In genomic region chr10:68303849-68304412, GRCh38 we compare ENCODE assay signal across 28 cellular contexts. TPM values are rescaled to one million over a fixed set of nuclear protein-coding genes. Genes with fewer than 3 reads are reported as not detected.
DNase-seq lines count a peak whose midpoint lies in the region; ATAC-seq and TF ChIP-seq lines count a peak whose summit lies in the region.
"Had no signal": no experiment of that assay in that cellular context is flagged by ENCODE, and none has a peak within 500 bp of the region (broad histone marks: within the 10 kb centered on the region; RNA-seq: fewer than 3 reads in every experiment).

No MANE protein-coding gene starts in this region.

- ATAC-seq in SK-N-SH treated with all-trans-retinoic acid at 6 μM for 48 hours (no peak), mucosa of descending colon (peak; percentile 79), HG03460 (IDR thresholded peaks at IDR 0.05; ENCODE audit: unreplicated experiment) (no peak), HG03039 (IDR thresholded peaks at IDR 0.05; ENCODE audit: unreplicated experiment) (no peak)
- ATAC-seq: activated naive CD4-positive, alpha-beta T cell treated with anti-CD3 and anti-CD28 coated beads, Interleukin-2, amount 50 U/mL, for 72 hours; gastrocnemius medialis; sciatic nerve had no signal

- H3K4me1 Mint-ChIP-seq in progenitor cell of endocrine pancreas (ENCODE audit: low read depth) = peaks cover 14% of the 10 kb centered on the region
- H3K4me1 Mint-ChIP-seq: activated CD4-positive, alpha-beta T cell treated with anti-CD3 and anti-CD28 coated beads, Interleukin-2, amount 10 ng/mL, durations not matched to agents 24 days and 14 days; CD4-positive, CD25-positive, alpha-beta regulatory T cell had no signal

- TF ChIP-seq CTCF in SK-N-SH (IDR thresholded peaks at IDR 0.05) (no peak), mucosa of descending colon (IDR thresholded peaks at IDR 0.05) (no peak), progenitor cell of endocrine pancreas (IDR thresholded peaks at IDR 0.05; ENCODE audit: unreplicated experiment) (no peak)

- H3F3A ChIP-seq in SK-N-SH (replicated peaks; ENCODE audit: insufficient read depth) = peaks cover 7% of the 10 kb centered on the region

- H3K27ac ChIP-seq in SK-N-SH (ENCODE audit: low read depth in 2 of 2, low read length in 1 of 2) = no peak overlapping the region
- H3K27ac ChIP-seq in duodenal mucosa (ENCODE audit: low read depth, low read length) = no peak overlapping the region
- H3K27ac ChIP-seq: breast epithelium, gastrocnemius medialis, GM23248, neural progenitor cell had no signal

- DNase-seq in SK-N-SH = no peak
- peak in 1 of 3 donors; percentile 85 for DNase-seq in mucosa of descending colon
- no peak for DNase-seq in progenitor cell of endocrine pancreas (ENCODE audit: low spot score, unreplicated experiment)
- DNase-seq in NCI-H1417 (lab: John Stamatoyannopoulos, UW) = no peak
- DNase-seq: activated CD4-positive, alpha-beta T cell treated with anti-CD3 and anti-CD28 coated beads, Interleukin-2, amount 10 ng/mL, durations not matched to agents 24 days and 14 days; activated effector memory CD4-positive, alpha-beta T cell treated with Interleukin-2 at 50 U/mL for 16 hours; activated T-cell treated with anti-CD3 and anti-CD28 coated beads, Interleukin-2, amount 50 U/mL, for 1 hour; CD4-positive, CD25-positive, alpha-beta regulatory T cell; gastrocnemius medialis; GM23248; KG1; mesenchymal stem cell; MG63; NCI-H2029; NCI-H2227 treated with DMSO at 0.1 percent for 48 hours; NCI-H526; posterior cingulate gyrus; stimulated activated CD4-positive, alpha-beta T cell treated with anti-CD3 and anti-CD28 coated beads, Interleukin-4, amount 100 ng/mL, for 4 hours; T1000; trophoblast cell had no signal

- H3K4me3 Mint-ChIP-seq in progenitor cell of endocrine pancreas (ENCODE audit: low read depth) = no peak overlapping the region
- H3K4me3 Mint-ChIP-seq: activated CD4-positive, alpha-beta T cell treated with anti-CD3 and anti-CD28 coated beads, Interleukin-2, amount 10 ng/mL, durations not matched to agents 24 days and 14 days; CD4-positive, CD25-positive, alpha-beta regulatory T cell; neural progenitor cell had no signal

- H3K4me1 ChIP-seq in SK-N-SH (ENCODE audit: control insufficient read depth in 1 of 2, insufficient read depth in 2 of 2, low read depth in 1 of 2, low read length in 1 of 2) (peaks cover 0 to 4% of the 10 kb centered on the region in 2 experiments; a peak in 1 of 4 replicates), duodenal mucosa (ENCODE audit: control insufficient read depth in 1 of 2, insufficient read depth in 2 of 2, low read length in 2 of 2) (peaks cover 12 to 20% of the 10 kb centered on the region in 2 donors), mucosa of descending colon (ENCODE audit: low read depth) (peaks cover 19% of the 10 kb centered on the region)
- H3K4me1 ChIP-seq: breast epithelium, neural progenitor cell had no signal

- no peaks in the 10 kb centered on the region for H4K20me1 ChIP-seq in SK-N-SH (ENCODE audit: insufficient read depth)

- 82% methylated on average over 7 of the region's 7 CpGs for WGBS in SK-N-SH (ENCODE audit: low lambda C conversion rate)

- TF ChIP-seq EP300 in SK-N-SH (IDR thresholded peaks at IDR 0.05; ENCODE audit: borderline replicate concordance in 1 of 2, low read depth in 1 of 2, low read length in 1 of 2) = no peak

- H3K4me2 ChIP-seq in SK-N-SH = no peak overlapping the region
- H3K4me2 ChIP-seq: neural progenitor cell had no signal

- H3K4me3 ChIP-seq in SK-N-SH (ENCODE audit: low read depth in 2 of 2, low read length in 1 of 2) (no peak overlapping the region), duodenal mucosa (ENCODE audit: low read depth in 1 of 2, low read length in 2 of 2) (peak overlapping the region; percentile 56 to 65), mucosa of descending colon (no peak overlapping the region)
- H3K4me3 ChIP-seq: breast epithelium, gastrocnemius medialis, GM23248, MG63, neural progenitor cell had no signal

- CTCF ChIA-PET in SK-N-SH (lab: Yijun Ruan, JAX) = interaction anchor here (0.9 to 5.6 kb wide), 5 partner anchors 10 to 448 kb away, joined by 4 to 111 read pairs (median 14); no protein-coding TSS in a partner anchor

- H3K9me3 ChIP-seq in SK-N-SH = no peaks in the 10 kb centered on the region
- no peaks in the 10 kb centered on the region for H3K9me3 ChIP-seq in duodenal mucosa (ENCODE audit: control insufficient read depth in 1 of 2, low read length in 2 of 2)
- no peaks in the 10 kb centered on the region for H3K9me3 ChIP-seq in mucosa of descending colon
- H3K9me3 ChIP-seq: breast epithelium, gastrocnemius medialis, MG63 had no signal

- TF ChIP-seq RAD21 in SK-N-SH (IDR thresholded peaks at IDR 0.05; ENCODE audit: low read length) = no peak

- POLR2A ChIA-PET in SK-N-SH (lab: Yijun Ruan, JAX) = no interaction called here

- no peaks in the 10 kb centered on the region for H3K36me3 Mint-ChIP-seq in progenitor cell of endocrine pancreas (ENCODE audit: insufficient read depth)
- H3K36me3 Mint-ChIP-seq: activated naive CD4-positive, alpha-beta T cell treated with anti-CD3 and anti-CD28 coated beads, Interleukin-2, amount 50 U/mL, for 72 hours; CD4-positive, CD25-positive, alpha-beta regulatory T cell; neural progenitor cell had no signal

- no peak overlapping the region for H3K27ac Mint-ChIP-seq in progenitor cell of endocrine pancreas
- H3K27ac Mint-ChIP-seq: activated CD4-positive, alpha-beta T cell treated with anti-CD3 and anti-CD28 coated beads, Interleukin-2, amount 10 ng/mL, durations not matched to agents 24 days and 14 days; CD4-positive, CD25-positive, alpha-beta regulatory T cell; neural progenitor cell had no signal

- H2AFZ ChIP-seq in SK-N-SH (ENCODE audit: low read depth) = peak overlapping the region; percentile 46; the same call in 1 of the 2 replicates
- H2AFZ ChIP-seq: GM23248, neural progenitor cell had no signal

- H3K9ac ChIP-seq in SK-N-SH = no peak overlapping the region
- H3K9ac ChIP-seq in duodenal mucosa (ENCODE audit: low read depth in 1 of 2, low read length in 2 of 2) = peak overlapping the region in 1 of 2 donors; percentile 27
- H3K9ac ChIP-seq: GM23248, neural progenitor cell had no signal

- no peaks in the 10 kb centered on the region for H3K27me3 ChIP-seq in SK-N-SH (ENCODE audit: insufficient read depth)
- H3K27me3 ChIP-seq in duodenal mucosa (ENCODE audit: control insufficient read depth in 1 of 2, insufficient read depth in 2 of 2, low read length in 2 of 2) = no peaks in the 10 kb centered on the region
- H3K27me3 ChIP-seq: breast epithelium, gastrocnemius medialis, MG63, neural progenitor cell had no signal

- no peaks in the 10 kb centered on the region; the same call in 1 of the 2 replicates for H3K9me2 ChIP-seq in SK-N-SH

- H3K36me3 ChIP-seq in SK-N-SH (replicated peaks in 1 of 2; ENCODE audit: control insufficient read depth in 1 of 2, insufficient read depth in 2 of 2, low read length in 1 of 2) (no peaks in the 10 kb centered on the region), duodenal mucosa (ENCODE audit: control insufficient read depth in 1 of 2, insufficient read depth in 2 of 2, low read length in 2 of 2) (peaks cover 0 to 4% of the 10 kb centered on the region in 2 donors), mucosa of descending colon (ENCODE audit: low read depth) (no peaks in the 10 kb centered on the region)
- H3K36me3 ChIP-seq: breast epithelium, gastrocnemius medialis, MG63, neural progenitor cell had no signal

- H3K9me3 Mint-ChIP-seq in progenitor cell of endocrine pancreas (ENCODE audit: low read depth) = no peaks in the 10 kb centered on the region
- H3K9me3 Mint-ChIP-seq: activated CD4-positive, alpha-beta T cell treated with anti-CD3 and anti-CD28 coated beads, Interleukin-2, amount 10 ng/mL, durations not matched to agents 24 days and 14 days; activated naive CD4-positive, alpha-beta T cell treated with anti-CD3 and anti-CD28 coated beads, Interleukin-2, amount 50 U/mL, for 72 hours; CD4-positive, CD25-positive, alpha-beta regulatory T cell; neural progenitor cell had no signal

- intact Hi-C loops in mucosa of descending colon (cut with DNase I, micrococcal nuclease) = loop anchor here in 1 of 2 donors (10.0 kb wide), 1 partner anchor 89 kb away; no protein-coding TSS in a partner anchor

- H3K79me2 ChIP-seq in SK-N-SH (ENCODE audit: insufficient read depth) = no peaks in the 10 kb centered on the region

- no peaks in the 10 kb centered on the region for H3K27me3 Mint-ChIP-seq in progenitor cell of endocrine pancreas
- H3K27me3 Mint-ChIP-seq: activated CD4-positive, alpha-beta T cell treated with anti-CD3 and anti-CD28 coated beads, Interleukin-2, amount 10 ng/mL, durations not matched to agents 24 days and 14 days; CD4-positive, CD25-positive, alpha-beta regulatory T cell had no signal

TF ChIP-seq in SK-N-SH, 30 proteins besides CTCF, POLR2A, EP300 and RAD21 (continues in another document):
- TF ChIP-seq NFIC (IDR thresholded peaks at IDR 0.05; ENCODE audit: borderline replicate concordance) (no peak), CHD2 (IDR thresholded peaks at IDR 0.05; ENCODE audit: low read length, partially characterized antibody) (no peak), EZH2phosphoT487 (IDR thresholded peaks at IDR 0.05; ENCODE audit: borderline replicate concordance, low read depth) (no peak), TAF1 (IDR thresholded peaks at IDR 0.05; ENCODE audit: borderline replicate concordance, low read depth, low read length) (no peak), NRF1 (IDR thresholded peaks at IDR 0.05; ENCODE audit: low read depth, low read length) (no peak), TEAD4 (IDR thresholded peaks at IDR 0.05; ENCODE audit: borderline replicate concordance, insufficient read depth) (no peak)

TF ChIP-seq in SK-N-SH treated with all-trans-retinoic acid at 6 μM for 48 hours, 23 proteins besides CTCF, POLR2A, EP300 and RAD21:
- TF ChIP-seq PPARA (CRISPR knock-in tag; IDR thresholded peaks at IDR 0.05; ENCODE audit: borderline replicate concordance) = no peak
- no peak for TF ChIP-seq ZNF8 (CRISPR knock-in tag; IDR thresholded peaks at IDR 0.05)
- TF ChIP-seq RARB (CRISPR knock-in tag; IDR thresholded peaks at IDR 0.05) = no peak
- TF ChIP-seq SNAI2 (CRISPR knock-in tag; IDR thresholded peaks at IDR 0.05) = no peak
- TF ChIP-seq OSR1 (CRISPR knock-in tag; IDR thresholded peaks at IDR 0.05) = no peak
- TF ChIP-seq ARNTL (CRISPR knock-in tag; IDR thresholded peaks at IDR 0.05; ENCODE audit: borderline replicate concordance, low read depth) = no peak
- TF ChIP-seq ESRRG (CRISPR knock-in tag; IDR thresholded peaks at IDR 0.05) = no peak

RNA-seq across cellular contexts. Expression of gene HNRNPH3, which starts 27.9 kb away (rescaled TPM):
- 58.4 and 73.0 TPM in 2 replicates for polyA plus RNA-seq in SK-N-SH (2012; rRNA removed)
- 98.3 and 151 TPM in 2 replicates for polyA plus RNA-seq in SK-N-SH (2012; cell fraction: cytosol; rRNA removed)
- 23.9 and 53.9 TPM in 2 replicates for polyA plus RNA-seq in SK-N-SH (2012; cell fraction: nucleus; rRNA removed)
- total RNA-seq in mucosa of descending colon (100 to 1,000 TPM in 2 of 3 donors, 10 to 100 TPM in 1; 87.4 to 135 (median 102) TPM), progenitor cell of endocrine pancreas (222 and 225 TPM in 2 replicates)

RNA-seq across cellular contexts. Expression of gene PBLD, which starts 28.8 kb away (rescaled TPM):
- 0.94 and 1.4 TPM in 2 replicates for polyA plus RNA-seq in SK-N-SH (2012; rRNA removed)
- 1.6 and 2.3 TPM in 2 replicates for polyA plus RNA-seq in SK-N-SH (2012; cell fraction: cytosol; rRNA removed)
- 3.3 and 5.2 TPM in 2 replicates for polyA plus RNA-seq in SK-N-SH (2012; cell fraction: nucleus; rRNA removed)
- total RNA-seq in mucosa of descending colon (100 to 1,000 TPM in 1 of 3 donors, 10 to 100 TPM in 2; 40.3 to 115 (median 67.2) TPM), progenitor cell of endocrine pancreas (9.6 and 11.1 TPM in 2 replicates)

Comparison
In these comparisons a context has a peak if more than half of its experiments do, and no peak if none do; other contexts are left out.
1. H3K4me3 ChIP-seq: peak in duodenal mucosa (2 of 2); none in SK-N-SH (0 of 2) and mucosa of descending colon (single experiment).